In the genomic region with DNA sequence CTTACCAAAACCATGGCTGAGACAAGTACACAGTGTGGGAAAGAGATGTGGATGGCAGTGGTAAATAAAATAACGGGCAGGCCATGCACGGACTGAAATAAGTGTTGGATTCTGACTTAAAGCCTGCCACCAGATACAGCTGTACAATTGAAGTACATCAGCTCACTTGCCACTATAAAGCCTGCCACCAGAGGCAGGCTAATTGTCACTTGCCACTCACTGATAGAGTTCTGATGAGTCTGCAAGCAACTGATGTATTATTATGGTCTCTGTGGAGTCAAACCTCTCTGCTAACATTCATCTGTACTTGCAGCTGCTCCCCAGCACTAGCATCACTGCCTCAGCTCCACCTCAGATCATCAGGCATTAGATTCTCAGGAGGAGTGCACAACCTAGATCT, we compare ENCODE assay signal across 17 cellular contexts.
DNase-seq lines count a peak whose midpoint lies in the region; ATAC-seq and TF ChIP-seq lines count a peak whose summit lies in the region.
"Had no signal": no experiment of that assay in that cellular context is flagged by ENCODE, and none has a peak within 500 bp of the region (broad histone marks: within the 10 kb centered on the region; RNA-seq: fewer than 3 reads in every experiment).

No MANE protein-coding gene starts in this region.

- no peak overlapping the region for H2BK5ac ChIP-seq in mesenchymal stem cell (ENCODE audit: low read depth, low read length, poor library complexity, severe bottlenecking)

- no peak overlapping the region for H3K4ac ChIP-seq in mesenchymal stem cell (ENCODE audit: low read depth in 1 of 2, low read length in 2 of 2)

- H3K36me3 Mint-ChIP-seq in activated naive CD4-positive, alpha-beta T cell treated with anti-CD3 and anti-CD28 coated beads for 36 hours (ENCODE audit: low read depth) = peaks cover 43% of the 10 kb centered on the region
- peaks cover 5% of the 10 kb centered on the region for H3K36me3 Mint-ChIP-seq in IgD-negative memory B cell
- peaks cover 100% of the 10 kb centered on the region for H3K36me3 Mint-ChIP-seq in activated T-helper 17 cell treated with anti-CD3 and anti-CD28 coated beads, Interleukin-2, amount 50 U/mL, for 72 hours (ENCODE audit: low read depth)
- H3K36me3 Mint-ChIP-seq in neural crest cell (ENCODE audit: low read depth) = peaks cover 31% of the 10 kb centered on the region

- no peaks in the 10 kb centered on the region for H3K27me3 ChIP-seq in mesenchymal stem cell (ENCODE audit: control insufficient read depth in 1 of 2, insufficient read depth in 1 of 2, low read length in 2 of 2)
- H3K27me3 ChIP-seq: upper lobe of left lung had no signal

- no peak overlapping the region for H3K4me3 ChIP-seq in mesenchymal stem cell (ENCODE audit: insufficient read depth in 1 of 2, low read depth in 1 of 2, low read length in 2 of 2)
- H3K4me3 ChIP-seq: upper lobe of left lung had no signal

- TF ChIP-seq CTCF in neural crest cell (conservative IDR thresholded peaks at IDR 0.05) = peak; percentile 20

- no peak overlapping the region for H2BK12ac ChIP-seq in mesenchymal stem cell (ENCODE audit: low read length in 2 of 2)

- H4K91ac ChIP-seq in mesenchymal stem cell (ENCODE audit: low read length) = no peak overlapping the region

- 100% methylated on average over 2 of the region's 2 CpGs for WGBS in mesenchymal stem cell

- H4K8ac ChIP-seq in mesenchymal stem cell (ENCODE audit: low read length) = no peak overlapping the region

- no peak overlapping the region for H2AK5ac ChIP-seq in mesenchymal stem cell (ENCODE audit: low read length, severe bottlenecking)

- H3K27ac Mint-ChIP-seq in activated naive CD4-positive, alpha-beta T cell treated with anti-CD3 and anti-CD28 coated beads for 36 hours = peak overlapping the region; percentile 46
- peak overlapping the region; percentile 42 to 78 (median 54) for H3K27ac Mint-ChIP-seq in IgD-negative memory B cell
- H3K27ac Mint-ChIP-seq in activated T-helper 17 cell treated with anti-CD3 and anti-CD28 coated beads, Interleukin-2, amount 50 U/mL, for 72 hours = peak overlapping the region; percentile 31
- no peak overlapping the region for H3K27ac Mint-ChIP-seq in neural crest cell (ENCODE audit: unreplicated experiment)

- no peak overlapping the region for H3K4me3 Mint-ChIP-seq in activated naive CD4-positive, alpha-beta T cell treated with anti-CD3 and anti-CD28 coated beads for 36 hours
- H3K4me3 Mint-ChIP-seq in IgD-negative memory B cell = no peak overlapping the region
- H3K4me3 Mint-ChIP-seq in activated T-helper 17 cell treated with anti-CD3 and anti-CD28 coated beads, Interleukin-2, amount 50 U/mL, for 72 hours = no peak overlapping the region
- H3K4me3 Mint-ChIP-seq in neural crest cell = no peak overlapping the region

- CTCF ChIA-PET in activated naive CD4-positive, alpha-beta T cell treated with anti-CD3 and anti-CD28 coated beads for 36 hours (lab: Charles Lee) = interaction anchor here (0.6 to 1.6 kb wide), 7 partner anchors 14 to 442 kb away, joined by 3 to 4 read pairs (median 3); no protein-coding TSS in a partner anchor

- no peak overlapping the region for H3K18ac ChIP-seq in mesenchymal stem cell (ENCODE audit: low read depth in 1 of 2, low read length in 2 of 2)

- H3K4me1 ChIP-seq in mesenchymal stem cell (ENCODE audit: control insufficient read depth, insufficient read depth, low read depth, low read length) = no peaks in the 10 kb centered on the region

- H3K36me3 ChIP-seq in mesenchymal stem cell (ENCODE audit: control insufficient read depth in 1 of 2, insufficient read depth in 2 of 2, low read depth in 1 of 2, low read length in 2 of 2) = peaks cover 25 to 81% of the 10 kb centered on the region in 2 experiments

- peaks cover 2% of the 10 kb centered on the region for H3K4me1 Mint-ChIP-seq in activated naive CD4-positive, alpha-beta T cell treated with anti-CD3 and anti-CD28 coated beads for 36 hours (ENCODE audit: low read depth)
- peaks cover 2 to 11% (median 7%) of the 10 kb centered on the region in 3 donors for H3K4me1 Mint-ChIP-seq in IgD-negative memory B cell
- peaks cover 14% of the 10 kb centered on the region for H3K4me1 Mint-ChIP-seq in activated T-helper 17 cell treated with anti-CD3 and anti-CD28 coated beads, Interleukin-2, amount 50 U/mL, for 72 hours
- no peaks in the 10 kb centered on the region for H3K4me1 Mint-ChIP-seq in neural crest cell

- no peaks in the 10 kb centered on the region for H3K9me3 Mint-ChIP-seq in activated naive CD4-positive, alpha-beta T cell treated with anti-CD3 and anti-CD28 coated beads for 36 hours
- H3K9me3 Mint-ChIP-seq in IgD-negative memory B cell (no peaks in the 10 kb centered on the region), neural crest cell (no peaks in the 10 kb centered on the region)
- no peaks in the 10 kb centered on the region for H3K9me3 Mint-ChIP-seq in activated T-helper 17 cell treated with anti-CD3 and anti-CD28 coated beads, Interleukin-2, amount 50 U/mL, for 72 hours

- H3K4me2 ChIP-seq in mesenchymal stem cell (ENCODE audit: low read length, poor library complexity, severe bottlenecking) = no peak overlapping the region
- H3K4me2 ChIP-seq: KMS-11 had no signal

- no peak overlapping the region for H2BK120ac ChIP-seq in mesenchymal stem cell (ENCODE audit: low read depth, low read length)

- no peaks in the 10 kb centered on the region for H3K9me3 ChIP-seq in mesenchymal stem cell (ENCODE audit: control insufficient read depth, low read length)
- H3K9me3 ChIP-seq: upper lobe of left lung had no signal

- no peak overlapping the region for H3K14ac ChIP-seq in mesenchymal stem cell (ENCODE audit: low read length in 2 of 2)

- H2AFZ ChIP-seq in mesenchymal stem cell (ENCODE audit: low read depth, low read length) = no peak overlapping the region

- intact Hi-C loops in activated naive CD4-positive, alpha-beta T cell treated with anti-CD3 and anti-CD28 coated beads for 36 hours (cut with micrococcal nuclease) = no loop called here

- H3K79me1 ChIP-seq in mesenchymal stem cell (replicated peaks; ENCODE audit: low read length, poor library complexity, severe bottlenecking) = peaks cover 7% of the 10 kb centered on the region

- DNase-seq in activated naive CD4-positive, alpha-beta T cell treated with anti-CD3 and anti-CD28 coated beads for 36 hours = no peak
- no peak for DNase-seq in activated naive CD4-positive, alpha-beta T cell treated with anti-CD3 and anti-CD28 coated beads, Interleukin-2, amount 50 U/mL, for 16 hours
- DNase-seq in neural crest cell (ENCODE audit: low read depth, low spot score) (no peak), mesenchymal stem cell (no peak)
- DNase-seq in effector CD4-positive, alpha-beta T cell = no peak
- no peak for DNase-seq in activated effector memory CD4-positive, alpha-beta T cell treated with anti-CD3 and anti-CD28 coated beads, Interleukin-2, amount 50 U/mL, for 16 hours
- DNase-seq: activated CD8-positive, alpha-beta memory T cell treated with anti-CD3 and anti-CD28 coated beads, Interleukin-2, amount 50 U/mL, for 48 hours; amniotic stem cell; cortex of kidney; mesendoderm; NCI-H187 treated with DMSO at 0.1 percent for 48 hours; NCI-H69; SHP77; upper lobe of left lung had no signal

- no peak overlapping the region for H3K9ac ChIP-seq in mesenchymal stem cell (ENCODE audit: low read length)
- H3K9ac ChIP-seq: KMS-11 had no signal

- H3K27ac ChIP-seq in mesenchymal stem cell (ENCODE audit: low read length, poor library complexity, severe bottlenecking) = no peak overlapping the region
- H3K27ac ChIP-seq: KMS-11, upper lobe of left lung had no signal

- H3K27me3 Mint-ChIP-seq in activated naive CD4-positive, alpha-beta T cell treated with anti-CD3 and anti-CD28 coated beads for 36 hours (ENCODE audit: low read depth) = no peaks in the 10 kb centered on the region
- H3K27me3 Mint-ChIP-seq in IgD-negative memory B cell (no peaks in the 10 kb centered on the region), neural crest cell (ENCODE audit: low read depth) (no peaks in the 10 kb centered on the region)
- H3K27me3 Mint-ChIP-seq in activated T-helper 17 cell treated with anti-CD3 and anti-CD28 coated beads, Interleukin-2, amount 50 U/mL, for 72 hours = no peaks in the 10 kb centered on the region

- no peak for ATAC-seq in activated T-helper 17 cell treated with anti-CD3 and anti-CD28 coated beads, Interleukin-2, amount 50 U/mL, for 72 hours (replicated peaks)

- H3K23ac ChIP-seq in mesenchymal stem cell (ENCODE audit: low read length in 2 of 2) = no peak overlapping the region

- no peak overlapping the region for H2BK15ac ChIP-seq in mesenchymal stem cell (ENCODE audit: low read depth, poor library complexity, severe bottlenecking)
